8 cellular contexts compared by ENCODE assay signal in genomic region chr5:131417240-131417869, GRCh38.
DNase-seq lines count a peak whose midpoint lies in the region; ATAC-seq and TF ChIP-seq lines count a peak whose summit lies in the region.

No MANE protein-coding gene starts in this region.

- peak; percentile 85 for TF ChIP-seq CTCF in lower lobe of right lung (IDR thresholded peaks at IDR 0.05)

- DNase-seq in AG08396 (ENCODE audit: low spot score) (peak; percentile 47), NCI-H526 (lab: John Stamatoyannopoulos, UW) (peak; percentile 1 to 46), dermis microvascular lymphatic vessel endothelial cell (ENCODE audit: low read depth in 2 of 2) (peak; percentile 64 to 84), lower lobe of right lung (peak; percentile 80)
- DNase-seq in activated CD4-positive, alpha-beta T cell treated with anti-CD3 and anti-CD28 coated beads, Interleukin-2, amount 50 U/mL, for 24 hours (ENCODE audit: low read depth in 1 of 2, low spot score in 1 of 2), result peak; percentile 67 to 79
- DNase-seq in stimulated activated CD8-positive, alpha-beta memory T cell treated with anti-CD3 and anti-CD28 coated beads, Interleukin-12 subunit alpha, Interleukin-12 subunit beta, amount 100 ng/mL, for 4 hours (ENCODE audit: low read depth), result peak; percentile 55

- no peaks in the 10 kb centered on the region for H3K9me3 ChIP-seq in lower lobe of right lung

- intact Hi-C loops in lower lobe of right lung (cut with DNase I), result no loop called here

- no peaks in the 10 kb centered on the region for H3K27me3 ChIP-seq in lower lobe of right lung (ENCODE audit: low read depth)

- no peak overlapping the region for H3K27ac ChIP-seq in lower lobe of right lung

- peaks cover 7% of the 10 kb centered on the region for H3K36me3 ChIP-seq in lower lobe of right lung

- no peak overlapping the region for H3K4me3 ChIP-seq in lower lobe of right lung

- no peaks in the 10 kb centered on the region for H3K4me1 ChIP-seq in lower lobe of right lung

- peak; percentile 44 for ATAC-seq in GM18867 (IDR thresholded peaks at IDR 0.05; ENCODE audit: unreplicated experiment)
- ATAC-seq in HG03354 (IDR thresholded peaks at IDR 0.05; ENCODE audit: poor library complexity, severe bottlenecking, unreplicated experiment), result peak; percentile 48
- peak; percentile 68 to 75 for ATAC-seq in lower lobe of right lung

Comparison
In these comparisons a context has a peak if more than half of its experiments do, and no peak if none do; other contexts are left out.
1. DNase-seq: peak in every context shown above with its lines; median percentile 80 in lower lobe of right lung; 74 in dermis microvascular lymphatic vessel endothelial cell; 73 in activated CD4-positive, alpha-beta T cell treated with anti-CD3 and anti-CD28 coated beads, Interleukin-2, amount 50 U/mL, for 24 hours; 55 in stimulated activated CD8-positive, alpha-beta memory T cell treated with anti-CD3 and anti-CD28 coated beads, Interleukin-12 subunit alpha, Interleukin-12 subunit beta, amount 100 ng/mL, for 4 hours; 47 in AG08396; 24 in NCI-H526.